11 cellular contexts compared by ENCODE assay signal in the genomic region with DNA sequence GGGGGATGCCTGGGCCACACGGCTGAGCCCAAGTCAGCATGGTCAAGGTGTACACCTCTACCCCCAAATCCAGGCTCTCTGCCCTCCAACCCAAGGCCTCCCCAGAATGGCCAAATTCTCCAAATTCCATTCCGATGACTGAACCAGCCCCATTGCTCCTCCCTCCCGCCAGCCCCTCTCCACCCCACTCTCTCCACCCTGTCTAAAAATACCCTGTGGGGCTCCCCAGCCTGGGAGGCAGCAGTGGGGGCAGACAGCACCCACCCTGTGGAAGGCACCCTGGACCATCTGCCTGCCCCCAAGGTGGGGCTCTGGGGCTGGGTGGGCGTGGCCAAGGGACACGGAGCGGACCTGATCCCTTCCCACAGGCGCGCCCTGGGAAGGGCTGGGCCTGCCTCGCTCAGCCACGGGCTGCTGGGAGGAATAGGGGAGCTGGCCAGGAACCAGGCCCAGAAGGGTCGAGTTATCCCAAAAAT. TPM values are rescaled to one million over a fixed set of nuclear protein-coding genes. Genes with fewer than 3 reads are reported as not detected.
DNase-seq lines count a peak whose midpoint lies in the region; ATAC-seq and TF ChIP-seq lines count a peak whose summit lies in the region.
"Had no signal": no experiment of that assay in that cellular context is flagged by ENCODE, and none has a peak within 500 bp of the region (broad histone marks: within the 10 kb centered on the region; RNA-seq: fewer than 3 reads in every experiment).

No MANE protein-coding gene starts in this region.

- peak overlapping the region; percentile 51 for H3K9ac ChIP-seq in ES-I3 (ENCODE audit: low read depth, low read length)

- TF ChIP-seq POLR2A in sigmoid colon (IDR thresholded peaks at IDR 0.05) (peak in 1 of 2 donors; percentile 32), lower leg skin (IDR thresholded peaks at IDR 0.05) (no peak)

- ATAC-seq in right cardiac atrium (peak; percentile 40 to 41), HG03039 (IDR thresholded peaks at IDR 0.05; ENCODE audit: unreplicated experiment) (no peak)

- H3K27me3 ChIP-seq in right cardiac atrium (ENCODE audit: control insufficient read depth, insufficient read depth) (no peaks in the 10 kb centered on the region), sigmoid colon (no peaks in the 10 kb centered on the region)

- H3K4me1 ChIP-seq in ES-I3 (ENCODE audit: insufficient read depth, low read length) (peaks cover 38% of the 10 kb centered on the region), right cardiac atrium (ENCODE audit: control insufficient read depth, insufficient read depth, low read length) (peaks cover 11% of the 10 kb centered on the region), sigmoid colon (peaks cover 0 to 86% (median 69%) of the 10 kb centered on the region in 4 donors)

- no peaks in the 10 kb centered on the region for H3K9me3 Mint-ChIP-seq in activated T-helper 1 cell treated with anti-CD3 and anti-CD28 coated beads, Interleukin-12 subunit alpha, Interleukin-12 subunit beta, Interleukin-2, Interleukin-4 antibody, amounts not matched to agents 30 ng/mL and 10 ng/mL and 1 ng/mL, durations not matched to agents 14 hours and 24 hours and 36 hours
- H3K9me3 Mint-ChIP-seq: activated T-helper 17 cell treated with anti-CD3 and anti-CD28 coated beads, Interleukin-2, amount 50 U/mL, for 72 hours had no signal

- H3K4me1 Mint-ChIP-seq in activated T-helper 1 cell treated with anti-CD3 and anti-CD28 coated beads, Interleukin-12 subunit alpha, Interleukin-12 subunit beta, Interleukin-2, Interleukin-4 antibody, amounts not matched to agents 30 ng/mL and 10 ng/mL and 1 ng/mL, durations not matched to agents 14 hours and 24 hours and 36 hours (ENCODE audit: low read depth) = no peaks in the 10 kb centered on the region

- H3K36me3 Mint-ChIP-seq in activated T-helper 1 cell treated with anti-CD3 and anti-CD28 coated beads, Interleukin-12 subunit alpha, Interleukin-12 subunit beta, Interleukin-2, Interleukin-4 antibody, amounts not matched to agents 30 ng/mL and 10 ng/mL and 1 ng/mL, durations not matched to agents 14 hours and 24 hours and 36 hours (ENCODE audit: low read depth) = no peaks in the 10 kb centered on the region

- no peak overlapping the region for H3K4me3 Mint-ChIP-seq in activated T-helper 1 cell treated with anti-CD3 and anti-CD28 coated beads, Interleukin-12 subunit alpha, Interleukin-12 subunit beta, Interleukin-2, Interleukin-4 antibody, amounts not matched to agents 30 ng/mL and 10 ng/mL and 1 ng/mL, durations not matched to agents 14 hours and 24 hours and 36 hours
- H3K4me3 Mint-ChIP-seq: activated T-helper 17 cell treated with anti-CD3 and anti-CD28 coated beads, Interleukin-2, amount 50 U/mL, for 72 hours had no signal

- H3K9me3 ChIP-seq in ES-I3 (ENCODE audit: control insufficient read depth, insufficient read depth, low read length) (no peaks in the 10 kb centered on the region), right cardiac atrium (ENCODE audit: control insufficient read depth, low read length) (no peaks in the 10 kb centered on the region), sigmoid colon (no peaks in the 10 kb centered on the region)
- H3K9me3 ChIP-seq: HAP-1 had no signal

- TF ChIP-seq EP300 in sigmoid colon (IDR thresholded peaks at IDR 0.05) = no peak

- intact Hi-C loops in right cardiac atrium (cut with DNase I) (no loop called here), sigmoid colon (cut with DNase I) (loop anchor here (2.0 kb wide), 1 partner anchor 15 kb away; no protein-coding TSS in a partner anchor), lower leg skin (cut with DNase I; ENCODE audit: low total_unique reads) (no loop called here)
- intact Hi-C loops in activated T-helper 1 cell treated with anti-CD3 and anti-CD28 coated beads, Interleukin-12 subunit alpha, Interleukin-12 subunit beta, Interleukin-2, Interleukin-4 antibody, amounts not matched to agents 30 ng/mL and 10 ng/mL and 1 ng/mL, durations not matched to agents 14 hours and 24 hours and 36 hours (cut with micrococcal nuclease) = no loop called here

- 45% methylated on average over 11 of the region's 11 CpGs for WGBS in right cardiac atrium
- 24 to 53% methylated on average over 11 of the region's 11 CpGs for WGBS in sigmoid colon, 2 donors
- WGBS in lower leg skin, 2 donors = 35 to 48% methylated on average over 11 of the region's 11 CpGs

- H3K27ac Mint-ChIP-seq in activated T-helper 1 cell treated with anti-CD3 and anti-CD28 coated beads, Interleukin-12 subunit alpha, Interleukin-12 subunit beta, Interleukin-2, Interleukin-4 antibody, amounts not matched to agents 30 ng/mL and 10 ng/mL and 1 ng/mL, durations not matched to agents 14 hours and 24 hours and 36 hours = no peak overlapping the region
- H3K27ac Mint-ChIP-seq: activated T-helper 17 cell treated with anti-CD3 and anti-CD28 coated beads, Interleukin-2, amount 50 U/mL, for 72 hours had no signal

- TF ChIP-seq CTCF in sigmoid colon (IDR thresholded peaks at IDR 0.05) (no peak), lower leg skin (IDR thresholded peaks at IDR 0.05) (no peak)

- H3K27ac ChIP-seq in right cardiac atrium (ENCODE audit: low read length) (peak overlapping the region; percentile 14), sigmoid colon (peak overlapping the region; percentile 100)

- H3K27me3 Mint-ChIP-seq in activated T-helper 1 cell treated with anti-CD3 and anti-CD28 coated beads, Interleukin-12 subunit alpha, Interleukin-12 subunit beta, Interleukin-2, Interleukin-4 antibody, amounts not matched to agents 30 ng/mL and 10 ng/mL and 1 ng/mL, durations not matched to agents 14 hours and 24 hours and 36 hours (ENCODE audit: insufficient read depth) = peaks cover 2% of the 10 kb centered on the region
- H3K27me3 Mint-ChIP-seq: activated T-helper 17 cell treated with anti-CD3 and anti-CD28 coated beads, Interleukin-2, amount 50 U/mL, for 72 hours had no signal

- H3K4me3 ChIP-seq in right cardiac atrium (ENCODE audit: low read length) (no peak overlapping the region), sigmoid colon (peak overlapping the region in 3 of 4 donors; percentile 17 to 34 (median 32)), lower leg skin (ENCODE audit: low read depth, poor library complexity, severe bottlenecking) (no peak overlapping the region)
- H3K4me3 ChIP-seq: HAP-1 had no signal

- H3K36me3 ChIP-seq in ES-I3 (ENCODE audit: insufficient read depth, low read length) = no peaks in the 10 kb centered on the region
- H3K36me3 ChIP-seq in sigmoid colon = peaks cover 0 to 48% (median 19%) of the 10 kb centered on the region in 4 donors
- H3K36me3 ChIP-seq: HAP-1 had no signal

- DNase-seq in T1000 (lab: John Stamatoyannopoulos, UW) (peak; percentile 29), right cardiac atrium (peak; percentile 57 to 86 (median 83)), sigmoid colon (peak; percentile 76), lower leg skin (ENCODE audit: low spot score in 2 of 2) (no peak)
- DNase-seq in stimulated activated CD4-positive, alpha-beta T cell treated with anti-CD3 and anti-CD28 coated beads, Interleukin-4, amount 100 ng/mL, for 1 hour = no peak
- no peak for DNase-seq in activated T-helper 1 cell treated with anti-CD3 and anti-CD28 coated beads, Interleukin-12 subunit alpha, Interleukin-12 subunit beta, Interleukin-2, Interleukin-4 antibody, amounts not matched to agents 30 ng/mL and 10 ng/mL and 1 ng/mL, durations not matched to agents 14 hours and 24 hours and 36 hours (ENCODE audit: low spot score)
- DNase-seq: stimulated activated CD8-positive, alpha-beta memory T cell treated with anti-CD3 and anti-CD28 coated beads, Interleukin-4, amount 100 ng/mL, for 48 hours had no signal

RNA-seq across cellular contexts. Expression of gene TEAD3, which starts 11.4 kb away (rescaled TPM):
- total RNA-seq in right cardiac atrium (10 to 100 TPM; 27.0 to 50.1 (median 38.2) TPM), sigmoid colon (10 to 100 TPM; 50.4 to 95.8 (median 74.8) TPM), lower leg skin (10 to 100 TPM; 51.3 to 73.2 (median 56.8) TPM)
- polyA plus RNA-seq in right cardiac atrium (27.1 TPM), sigmoid colon (10 to 100 TPM; 14.4 to 25.2 (median 14.6) TPM)
- total RNA-seq in activated T-helper 1 cell treated with anti-CD3 and anti-CD28 coated beads, Interleukin-12 subunit alpha, Interleukin-12 subunit beta, Interleukin-2, Interleukin-4 antibody, amounts not matched to agents 30 ng/mL and 10 ng/mL and 1 ng/mL, durations not matched to agents 14 hours and 24 hours and 36 hours = 1.5 and 2.0 TPM in 2 replicates

RNA-seq across cellular contexts. Expression of gene RPL10A, which starts 17.2 kb away (rescaled TPM):
- total RNA-seq in right cardiac atrium = 100 to 1,000 TPM; 608 to 717 (median 617) TPM
- 672 TPM for polyA plus RNA-seq in right cardiac atrium
- total RNA-seq in sigmoid colon = 1,000 to 10,000 TPM; 1,381 to 2,837 (median 2,184) TPM
- polyA plus RNA-seq in sigmoid colon = 1,000 to 10,000 TPM; 1,931 to 3,217 (median 2,051) TPM
- 1,580 and 1,584 TPM in 2 replicates for total RNA-seq in activated T-helper 1 cell treated with anti-CD3 and anti-CD28 coated beads, Interleukin-12 subunit alpha, Interleukin-12 subunit beta, Interleukin-2, Interleukin-4 antibody, amounts not matched to agents 30 ng/mL and 10 ng/mL and 1 ng/mL, durations not matched to agents 14 hours and 24 hours and 36 hours
- total RNA-seq in lower leg skin = 1,000 to 10,000 TPM; 1,714 to 2,467 (median 2,118) TPM

RNA-seq across cellular contexts. Expression of gene TULP1, which starts 27.3 kb away (rescaled TPM):
- total RNA-seq in right cardiac atrium = under 1 TPM in 2 of 4 donors, not detected in 2; 0.29 to 0.54 TPM
- 0.34 TPM for polyA plus RNA-seq in right cardiac atrium
- not detected for total RNA-seq in sigmoid colon
- polyA plus RNA-seq in sigmoid colon = not detected
- total RNA-seq in activated T-helper 1 cell treated with anti-CD3 and anti-CD28 coated beads, Interleukin-12 subunit alpha, Interleukin-12 subunit beta, Interleukin-2, Interleukin-4 antibody, amounts not matched to agents 30 ng/mL and 10 ng/mL and 1 ng/mL, durations not matched to agents 14 hours and 24 hours and 36 hours = not detected in 2 replicates
- total RNA-seq in lower leg skin = under 1 TPM in 2 of 4 donors, not detected in 2; 0.61 to 0.65 TPM
- total RNA-seq: activated T-helper 17 cell treated with anti-CD3 and anti-CD28 coated beads, Interleukin-2, amount 50 U/mL, for 72 hours had no signal

RNA-seq across cellular contexts. Expression of gene FANCE, which starts 33.3 kb away (rescaled TPM):
- 1 to 10 TPM; 1.3 to 4.7 (median 3.1) TPM for total RNA-seq in right cardiac atrium
- 2.0 TPM for polyA plus RNA-seq in right cardiac atrium
- total RNA-seq in sigmoid colon = 1 to 10 TPM; 3.3 to 3.9 (median 3.7) TPM
- 1 to 10 TPM; 2.4 to 5.2 (median 3.2) TPM for polyA plus RNA-seq in sigmoid colon
- total RNA-seq in activated T-helper 1 cell treated with anti-CD3 and anti-CD28 coated beads, Interleukin-12 subunit alpha, Interleukin-12 subunit beta, Interleukin-2, Interleukin-4 antibody, amounts not matched to agents 30 ng/mL and 10 ng/mL and 1 ng/mL, durations not matched to agents 14 hours and 24 hours and 36 hours = 21.9 and 22.3 TPM in 2 replicates
- 10 to 100 TPM; 17.5 to 36.7 (median 34.2) TPM for total RNA-seq in lower leg skin

Comparison
In these comparisons a context has a peak if more than half of its experiments do, and no peak if none do; other contexts are left out.
1. DNase-seq: peak in T1000 (single experiment), right cardiac atrium (3 of 3) and sigmoid colon (single experiment); none in stimulated activated CD4-positive, alpha-beta T cell treated with anti-CD3 and anti-CD28 coated beads, Interleukin-4, amount 100 ng/mL, for 1 hour (single experiment), activated T-helper 1 cell treated with anti-CD3 and anti-CD28 coated beads, Interleukin-12 subunit alpha, Interleukin-12 subunit beta, Interleukin-2, Interleukin-4 antibody, amounts not matched to agents 30 ng/mL and 10 ng/mL and 1 ng/mL, durations not matched to agents 14 hours and 24 hours and 36 hours (single experiment) and lower leg skin (0 of 2).
2. H3K4me3 ChIP-seq: peak in sigmoid colon (3 of 4); none in right cardiac atrium (single experiment) and lower leg skin (single experiment).